14 cellular contexts compared by ENCODE assay signal in the genomic region with DNA sequence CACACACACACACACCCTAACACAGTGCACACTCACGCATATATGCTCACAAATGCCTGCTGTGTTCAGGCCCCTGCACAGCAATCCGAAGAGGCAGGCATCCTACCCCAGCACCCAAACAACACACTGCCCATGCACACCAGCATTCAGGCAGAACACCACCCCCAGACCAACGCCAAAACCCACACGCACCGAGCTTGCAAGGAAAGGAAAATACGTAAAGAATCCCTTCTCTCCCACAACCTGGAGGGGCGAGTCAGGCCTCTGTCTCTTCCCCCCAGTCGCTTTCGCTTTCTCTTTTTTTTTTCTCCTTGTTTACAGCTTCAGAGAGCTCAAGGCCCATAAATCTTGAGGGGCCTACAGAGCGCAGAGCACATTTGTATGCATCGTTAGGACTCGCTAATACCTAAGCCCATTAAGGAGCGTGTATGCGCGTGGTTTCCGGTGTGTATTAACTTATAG. TPM values are rescaled to one million over a fixed set of nuclear protein-coding genes. Genes with fewer than 3 reads are reported as not detected.
A peak's percentile ranks its signal among the peaks of the same experiment; 100 is the strongest.
DNase-seq lines count a peak whose midpoint lies in the region; ATAC-seq and TF ChIP-seq lines count a peak whose summit lies in the region.
"Not testable (repeated sequence)": the region's sequence is repeated elsewhere in the genome, so short reads cannot be mapped to it uniquely, and the experiment has no call there.
"Had no signal": no experiment of that assay in that cellular context is flagged by ENCODE, and none has a peak within 500 bp of the region (broad histone marks: within the 10 kb centered on the region; RNA-seq: fewer than 3 reads in every experiment).

No MANE protein-coding gene starts in this region.

- peaks cover 5 to 32% (median 15%) of the 10 kb centered on the region in 4 donors for H3K4me1 Mint-ChIP-seq in CD4-positive, CD25-positive, alpha-beta regulatory T cell
- H3K4me1 Mint-ChIP-seq in HFFc6 (ENCODE audit: low read depth) = not testable (repeated sequence)
- H3K4me1 Mint-ChIP-seq in activated T-helper 2 cell treated with anti-CD3 and anti-CD28 coated beads, Interferon-gamma antibody, Interleukin-2, Interleukin-4, amounts not matched to agents 10 μg/mL and 5 μg/mL and 100 μg/mL, durations not matched to agents 14 hours and 24 hours and 36 hours (ENCODE audit: low read depth) = peaks cover 17% of the 10 kb centered on the region
- peaks cover 27% of the 10 kb centered on the region for H3K4me1 Mint-ChIP-seq in stimulated activated naive CD8-positive, alpha-beta T cell treated with anti-CD3 and anti-CD28 coated beads, Interleukin-15, Interleukin-2, amounts not matched to agents 100 ng/mL and 50 ng/mL, for 24 hours (ENCODE audit: low read depth)

- not testable (repeated sequence) for H3K36me3 ChIP-seq in CD4-positive, CD25-positive, alpha-beta regulatory T cell (ENCODE audit: control insufficient read depth, insufficient read depth, low read length); breast epithelium; kidney epithelial cell (ENCODE audit: control insufficient read depth, insufficient read depth, low read length); psoas muscle (ENCODE audit: insufficient read depth in 1 of 2, low read depth in 1 of 2)

- not testable (repeated sequence) for H3K9me3 ChIP-seq in CD4-positive, CD25-positive, alpha-beta regulatory T cell (ENCODE audit: control insufficient read depth in 2 of 2, low read length in 2 of 2); breast epithelium; psoas muscle

- DNase-seq in CD4-positive, CD25-positive, alpha-beta regulatory T cell = peak in 2 of 3 donors; percentile 27 to 40
- not testable (repeated sequence) for DNase-seq in HFFc6; breast epithelium (ENCODE audit: low spot score in 2 of 2); psoas muscle
- DNase-seq in activated CD4-positive, alpha-beta T cell treated with anti-CD3 and anti-CD28 coated beads for 1 hour = peak; percentile 10
- peak; percentile 13 for DNase-seq in activated T-helper 2 cell treated with anti-CD3 and anti-CD28 coated beads, Interferon-gamma antibody, Interleukin-2, Interleukin-4, amounts not matched to agents 10 μg/mL and 5 μg/mL and 100 μg/mL, durations not matched to agents 14 hours and 24 hours and 36 hours (ENCODE audit: low spot score)
- peak; percentile 5 for DNase-seq in kidney epithelial cell (ENCODE audit: low read depth)

- not testable (repeated sequence) for H3K4me3 ChIP-seq in CD4-positive, CD25-positive, alpha-beta regulatory T cell (ENCODE audit: low read depth, low read length)
- peak overlapping the region; percentile 13 to 38 (median 35) for H3K4me3 ChIP-seq in breast epithelium
- peak overlapping the region; percentile 7 for H3K4me3 ChIP-seq in kidney epithelial cell (ENCODE audit: low read depth, low read length)
- peak overlapping the region; percentile 25 for H3K4me3 ChIP-seq in psoas muscle

- peak overlapping the region; percentile 92 to 97 (median 93) for H3K27ac Mint-ChIP-seq in CD4-positive, CD25-positive, alpha-beta regulatory T cell
- not testable (repeated sequence) for H3K27ac Mint-ChIP-seq in HFFc6
- H3K27ac Mint-ChIP-seq in activated T-helper 2 cell treated with anti-CD3 and anti-CD28 coated beads, Interferon-gamma antibody, Interleukin-2, Interleukin-4, amounts not matched to agents 10 μg/mL and 5 μg/mL and 100 μg/mL, durations not matched to agents 14 hours and 24 hours and 36 hours = peak overlapping the region; percentile 28
- peak overlapping the region; percentile 90 for H3K27ac Mint-ChIP-seq in stimulated activated naive CD8-positive, alpha-beta T cell treated with anti-CD3 and anti-CD28 coated beads, Interleukin-15, Interleukin-2, amounts not matched to agents 100 ng/mL and 50 ng/mL, for 24 hours

- not testable (repeated sequence) for H3K4me1 ChIP-seq in CD4-positive, CD25-positive, alpha-beta regulatory T cell (ENCODE audit: control insufficient read depth, insufficient read depth, low read length, poor library complexity, severe bottlenecking); breast epithelium; psoas muscle

- ATAC-seq in CD4-positive, CD25-positive, alpha-beta regulatory T cell (ENCODE audit: low read depth in 2 of 2); psoas muscle: not testable (repeated sequence)

- H3K27ac ChIP-seq in CD4-positive, CD25-positive, alpha-beta regulatory T cell (ENCODE audit: insufficient read depth, low read length, poor library complexity, severe bottlenecking); psoas muscle: not testable (repeated sequence)
- peak overlapping the region in 1 of 2 donors; percentile 74 for H3K27ac ChIP-seq in breast epithelium

- H3K27me3 Mint-ChIP-seq in CD4-positive, CD25-positive, alpha-beta regulatory T cell = peaks cover 56% of the 10 kb centered on the region
- peaks cover 76% of the 10 kb centered on the region for H3K27me3 Mint-ChIP-seq in HFFc6 (ENCODE audit: insufficient read depth)
- peaks cover 17% of the 10 kb centered on the region for H3K27me3 Mint-ChIP-seq in activated T-helper 2 cell treated with anti-CD3 and anti-CD28 coated beads, Interferon-gamma antibody, Interleukin-2, Interleukin-4, amounts not matched to agents 10 μg/mL and 5 μg/mL and 100 μg/mL, durations not matched to agents 14 hours and 24 hours and 36 hours (ENCODE audit: low read depth)
- not testable (repeated sequence) for H3K27me3 Mint-ChIP-seq in stimulated activated naive CD8-positive, alpha-beta T cell treated with anti-CD3 and anti-CD28 coated beads, Interleukin-15, Interleukin-2, amounts not matched to agents 100 ng/mL and 50 ng/mL, for 24 hours

- H3K36me3 Mint-ChIP-seq in CD4-positive, CD25-positive, alpha-beta regulatory T cell; HFFc6 (ENCODE audit: low read depth); activated T-helper 2 cell treated with anti-CD3 and anti-CD28 coated beads, Interferon-gamma antibody, Interleukin-2, Interleukin-4, amounts not matched to agents 10 μg/mL and 5 μg/mL and 100 μg/mL, durations not matched to agents 14 hours and 24 hours and 36 hours (ENCODE audit: low read depth); stimulated activated naive CD8-positive, alpha-beta T cell treated with anti-CD3 and anti-CD28 coated beads, Interleukin-15, Interleukin-2, amounts not matched to agents 100 ng/mL and 50 ng/mL, for 24 hours (ENCODE audit: low read depth): not testable (repeated sequence)

- H3K9me3 Mint-ChIP-seq in CD4-positive, CD25-positive, alpha-beta regulatory T cell; HFFc6; activated T-helper 2 cell treated with anti-CD3 and anti-CD28 coated beads, Interferon-gamma antibody, Interleukin-2, Interleukin-4, amounts not matched to agents 10 μg/mL and 5 μg/mL and 100 μg/mL, durations not matched to agents 14 hours and 24 hours and 36 hours; stimulated activated naive CD8-positive, alpha-beta T cell treated with anti-CD3 and anti-CD28 coated beads, Interleukin-15, Interleukin-2, amounts not matched to agents 100 ng/mL and 50 ng/mL, for 24 hours: not testable (repeated sequence)

- H3K27me3 ChIP-seq in CD4-positive, CD25-positive, alpha-beta regulatory T cell (ENCODE audit: control insufficient read depth, insufficient read depth, low read length); breast epithelium; kidney epithelial cell (ENCODE audit: control insufficient read depth, insufficient read depth, low read length); psoas muscle (ENCODE audit: insufficient read depth in 3 of 3, low read length in 2 of 3): not testable (repeated sequence)

- not testable (repeated sequence) for TF ChIP-seq POLR2A in breast epithelium (IDR thresholded peaks at IDR 0.05)

- 51 to 63% (median 61%) methylated on average over 12 to 14 of the region's 16 CpGs for WGBS in psoas muscle, 3 donors

- intact Hi-C loops in activated T-helper 2 cell treated with anti-CD3 and anti-CD28 coated beads, Interferon-gamma antibody, Interleukin-2, Interleukin-4, amounts not matched to agents 10 μg/mL and 5 μg/mL and 100 μg/mL, durations not matched to agents 14 hours and 24 hours and 36 hours (cut with micrococcal nuclease); breast epithelium (cut with DNase I; ENCODE audit: low total_unique reads); psoas muscle (cut with DNase I): not testable (repeated sequence)

- TF ChIP-seq CTCF in HFFc6 (IDR thresholded peaks at IDR 0.05); breast epithelium (IDR thresholded peaks at IDR 0.05); kidney epithelial cell (IDR thresholded peaks at IDR 0.05; ENCODE audit: insufficient read depth, low read length, poor library complexity, severe bottlenecking); psoas muscle (IDR thresholded peaks at IDR 0.05): not testable (repeated sequence)

- H3K4me3 Mint-ChIP-seq in CD4-positive, CD25-positive, alpha-beta regulatory T cell = peak overlapping the region; percentile 82 to 90 (median 83)
- peak overlapping the region; percentile 58; the same call in 1 of the 2 replicates for H3K4me3 Mint-ChIP-seq in HFFc6
- H3K4me3 Mint-ChIP-seq in activated T-helper 2 cell treated with anti-CD3 and anti-CD28 coated beads, Interferon-gamma antibody, Interleukin-2, Interleukin-4, amounts not matched to agents 10 μg/mL and 5 μg/mL and 100 μg/mL, durations not matched to agents 14 hours and 24 hours and 36 hours (ENCODE audit: low read depth) = peak overlapping the region; percentile 77
- H3K4me3 Mint-ChIP-seq in stimulated activated naive CD8-positive, alpha-beta T cell treated with anti-CD3 and anti-CD28 coated beads, Interleukin-15, Interleukin-2, amounts not matched to agents 100 ng/mL and 50 ng/mL, for 24 hours = peak overlapping the region; percentile 83

RNA-seq across cellular contexts. Expression of gene HOXC4, which starts 27.4 kb away (rescaled TPM):
- total RNA-seq in CD4-positive, CD25-positive, alpha-beta regulatory T cell = 0.32 TPM
- under 1 TPM in 1 of 4 donors, not detected in 3; 0.09 TPM for polyA plus RNA-seq in CD4-positive, CD25-positive, alpha-beta regulatory T cell
- total RNA-seq in HFFc6 (2021; fragmentation: NEBNext Ultra II Directional; extraction: Animal tissue kit (Norgen Biotek cat#: 25700)) = under 1 TPM in 4 of 6 experiments, not detected in 2; 0.35 to 0.73 (median 0.38) TPM
- total RNA-seq in activated T-helper 2 cell treated with anti-CD3 and anti-CD28 coated beads, Interferon-gamma antibody, Interleukin-2, Interleukin-4, amounts not matched to agents 10 μg/mL and 5 μg/mL and 100 μg/mL, durations not matched to agents 14 hours and 24 hours and 36 hours = 0.14 and 0.21 TPM in 2 replicates
- total RNA-seq in breast epithelium (1 to 10 TPM; 1.8 to 2.3 (median 1.9) TPM), kidney epithelial cell (1.3 and 2.5 TPM in 2 replicates), psoas muscle (1 to 10 TPM; 1.6 to 4.7 (median 2.6) TPM)
- 1 to 10 TPM in 2 of 3 donors, under 1 TPM in 1; 0.72 to 1.4 (median 1.1) TPM for polyA plus RNA-seq in psoas muscle
- total RNA-seq: dermis blood vessel endothelial cell, left ventricle myocardium inferior had no signal
- polyA plus RNA-seq: neural cell had no signal

RNA-seq across cellular contexts. Expression of gene HOXC5, which starts 48.2 kb away (rescaled TPM):
- not detected for total RNA-seq in CD4-positive, CD25-positive, alpha-beta regulatory T cell
- not detected for polyA plus RNA-seq in CD4-positive, CD25-positive, alpha-beta regulatory T cell
- under 1 TPM in 1 of 6 experiments, not detected in 5; 0.13 TPM for total RNA-seq in HFFc6 (2021; fragmentation: NEBNext Ultra II Directional; extraction: Animal tissue kit (Norgen Biotek cat#: 25700))
- total RNA-seq in activated T-helper 2 cell treated with anti-CD3 and anti-CD28 coated beads, Interferon-gamma antibody, Interleukin-2, Interleukin-4, amounts not matched to agents 10 μg/mL and 5 μg/mL and 100 μg/mL, durations not matched to agents 14 hours and 24 hours and 36 hours = not detected in 2 replicates
- total RNA-seq in breast epithelium = under 1 TPM; 0.73 to 0.98 (median 0.96) TPM
- total RNA-seq in kidney epithelial cell = 0.50 TPM in 1 of 2 replicates, not detected in the other
- total RNA-seq in psoas muscle = 1 to 10 TPM in 2 of 4 donors, under 1 TPM in 2; 0.25 to 3.3 (median 1.1) TPM
- under 1 TPM; 0.03 to 0.58 (median 0.04) TPM for polyA plus RNA-seq in psoas muscle
- total RNA-seq: ascending aorta, dermis blood vessel endothelial cell, left ventricle myocardium inferior, right lobe of liver, SK-MEL-5 had no signal
- polyA plus RNA-seq: neural cell had no signal

RNA-seq across cellular contexts. Expression of gene HOXC6, which starts 52.8 kb away (rescaled TPM):
- total RNA-seq in CD4-positive, CD25-positive, alpha-beta regulatory T cell = not detected
- not detected for polyA plus RNA-seq in CD4-positive, CD25-positive, alpha-beta regulatory T cell
- total RNA-seq in HFFc6 (2021; fragmentation: NEBNext Ultra II Directional; extraction: Animal tissue kit (Norgen Biotek cat#: 25700)) = 1 to 10 TPM in 5 of 6 experiments, under 1 TPM in 1; 0.12 to 2.1 (median 1.6) TPM
- not detected in 2 replicates for total RNA-seq in activated T-helper 2 cell treated with anti-CD3 and anti-CD28 coated beads, Interferon-gamma antibody, Interleukin-2, Interleukin-4, amounts not matched to agents 10 μg/mL and 5 μg/mL and 100 μg/mL, durations not matched to agents 14 hours and 24 hours and 36 hours
- 1 to 10 TPM; 3.3 to 4.1 (median 4.0) TPM for total RNA-seq in breast epithelium
- 1.1 and 1.8 TPM in 2 replicates for total RNA-seq in kidney epithelial cell
- total RNA-seq in psoas muscle = 10 to 100 TPM in 2 of 4 donors, 1 to 10 TPM in 2; 5.2 to 23.6 (median 12.5) TPM
- 1 to 10 TPM; 2.2 to 9.5 (median 4.7) TPM for polyA plus RNA-seq in psoas muscle
- total RNA-seq: left ventricle myocardium inferior, right lobe of liver had no signal
- polyA plus RNA-seq: neural cell had no signal
